In genomic region chr3:94064243-94064642, GRCh38 we compare ENCODE assay signal across 9 cellular contexts. TPM values are rescaled to one million over a fixed set of nuclear protein-coding genes. Genes with fewer than 3 reads are reported as not detected.
A peak's percentile ranks its signal among the peaks of the same experiment; 100 is the strongest.
DNase-seq lines count a peak whose midpoint lies in the region; ATAC-seq and TF ChIP-seq lines count a peak whose summit lies in the region.
"Had no signal": no experiment of that assay in that cellular context is flagged by ENCODE, and none has a peak within 500 bp of the region (broad histone marks: within the 10 kb centered on the region; RNA-seq: fewer than 3 reads in every experiment).

No MANE protein-coding gene starts in this region.

- POLR2A ChIA-PET in MCF 10A (lab: Yijun Ruan, JAX) = interaction anchor here (2.2 to 3.0 kb wide), 3 partner anchors 13 to 84 kb away, joined by 10 to 11 read pairs (median 11); partner anchors contain the start of gene ARL13B

- no peak for ATAC-seq in CD4-positive, CD25-positive, alpha-beta regulatory T cell (ENCODE audit: low read depth in 2 of 2)

- no peaks in the 10 kb centered on the region for H3K27me3 Mint-ChIP-seq in CD4-positive, CD25-positive, alpha-beta regulatory T cell
- H3K27me3 Mint-ChIP-seq in MCF 10A (ENCODE audit: insufficient read depth, unreplicated experiment) = no peaks in the 10 kb centered on the region
- no peaks in the 10 kb centered on the region for H3K27me3 Mint-ChIP-seq in nephron (ENCODE audit: low read depth)

- peak overlapping the region; percentile 99 to 100 (median 100) for H3K27ac Mint-ChIP-seq in CD4-positive, CD25-positive, alpha-beta regulatory T cell
- H3K27ac Mint-ChIP-seq in MCF 10A (ENCODE audit: low read depth, unreplicated experiment) = peak overlapping the region; percentile 99
- peak overlapping the region; percentile 100 for H3K27ac Mint-ChIP-seq in nephron

- CTCF ChIA-PET in MCF 10A (lab: Yijun Ruan, JAX) = interaction anchor here (0.7 to 1.0 kb wide), 2 partner anchors 61 to 65 kb away, joined by 3 to 4 read pairs; no protein-coding TSS in a partner anchor

- TF ChIP-seq CTCF in MCF 10A (IDR thresholded peaks at IDR 0.05; ENCODE audit: unreplicated experiment) = no peak
- TF ChIP-seq CTCF in nephron (IDR thresholded peaks at IDR 0.05; ENCODE audit: unreplicated experiment in 3 of 3) = no peak

- H3K4me1 Mint-ChIP-seq in CD4-positive, CD25-positive, alpha-beta regulatory T cell = peaks cover 43 to 76% (median 65%) of the 10 kb centered on the region in 4 donors
- peaks cover 17% of the 10 kb centered on the region for H3K4me1 Mint-ChIP-seq in MCF 10A (ENCODE audit: insufficient read depth, unreplicated experiment)
- peaks cover 37% of the 10 kb centered on the region for H3K4me1 Mint-ChIP-seq in nephron

- WGBS in HUES64 = 96% methylated on average over 4 of the region's 4 CpGs

- no TSS peak for BruUV-seq in MCF 10A (replicated peaks; lab: Mats Ljungman, UMichigan)

- H3K9me3 ChIP-seq in CD4-positive, CD25-positive, alpha-beta regulatory T cell (ENCODE audit: control insufficient read depth in 2 of 2, low read length in 2 of 2) = no peaks in the 10 kb centered on the region
- H3K9me3 ChIP-seq in HUES64 (ENCODE audit: insufficient read depth, low read depth, low read length) = no peaks in the 10 kb centered on the region

- H3K36me3 ChIP-seq in CD4-positive, CD25-positive, alpha-beta regulatory T cell (ENCODE audit: control insufficient read depth, insufficient read depth, low read length) = peaks cover 6% of the 10 kb centered on the region
- H3K36me3 ChIP-seq in HUES64 (ENCODE audit: insufficient read depth, low read length) = peaks cover 8% of the 10 kb centered on the region; the same call in 1 of the 2 replicates

- H3K27me3 ChIP-seq in CD4-positive, CD25-positive, alpha-beta regulatory T cell (ENCODE audit: control insufficient read depth, insufficient read depth, low read length) = no peaks in the 10 kb centered on the region
- H3K27me3 ChIP-seq in HUES64 (ENCODE audit: insufficient read depth, low read length) = no peaks in the 10 kb centered on the region

- peak overlapping the region; percentile 97 for H3K27ac ChIP-seq in CD4-positive, CD25-positive, alpha-beta regulatory T cell (ENCODE audit: insufficient read depth, low read length, poor library complexity, severe bottlenecking)
- no peak overlapping the region for H3K27ac ChIP-seq in HUES64 (ENCODE audit: low read depth, low read length)

- H3K9ac ChIP-seq in HUES64 (ENCODE audit: low read depth, low read length) = no peak overlapping the region

- H3K4me1 ChIP-seq in CD4-positive, CD25-positive, alpha-beta regulatory T cell (ENCODE audit: control insufficient read depth, insufficient read depth, low read length, poor library complexity, severe bottlenecking) = peaks cover 43% of the 10 kb centered on the region
- H3K4me1 ChIP-seq in HUES64 (ENCODE audit: insufficient read depth, low read length) = peaks cover 4% of the 10 kb centered on the region

- intact Hi-C loops in MCF 10A (cut with micrococcal nuclease) = loop anchor here (10.0 kb wide), 2 partner anchors 189 to 219 kb away; no protein-coding TSS in a partner anchor

- H3K4me3 Mint-ChIP-seq in CD4-positive, CD25-positive, alpha-beta regulatory T cell = peak overlapping the region; percentile 96 to 99 (median 99)
- H3K4me3 Mint-ChIP-seq in MCF 10A (ENCODE audit: unreplicated experiment) (peak overlapping the region; percentile 92), nephron (peak overlapping the region; percentile 98 to 99 (median 99))

- peak overlapping the region; percentile 96 for H3K4me3 ChIP-seq in CD4-positive, CD25-positive, alpha-beta regulatory T cell (ENCODE audit: low read depth, low read length)
- peak overlapping the region; percentile 94; the same call in 1 of the 2 replicates for H3K4me3 ChIP-seq in HUES64 (ENCODE audit: low read length)

- H3K36me3 Mint-ChIP-seq in CD4-positive, CD25-positive, alpha-beta regulatory T cell = peaks cover 44% of the 10 kb centered on the region
- H3K36me3 Mint-ChIP-seq in MCF 10A (ENCODE audit: insufficient read depth, unreplicated experiment) = peaks cover 20% of the 10 kb centered on the region
- peaks cover 37% of the 10 kb centered on the region for H3K36me3 Mint-ChIP-seq in nephron (ENCODE audit: low read depth)

- no peak for DNase-seq in CD4-positive, CD25-positive, alpha-beta regulatory T cell
- DNase-seq in MCF 10A (ENCODE audit: unreplicated experiment) = no peak
- no peak for DNase-seq in UCSD-AML1 (lab: John Stamatoyannopoulos, UW; ENCODE audit: unreplicated experiment)
- DNase-seq in pons (ENCODE audit: low spot score) = no peak
- no peak for DNase-seq in NOMO-1 treated with dmso at 0.1 percent for 144 hours (lab: John Stamatoyannopoulos, UW; ENCODE audit: unreplicated experiment)
- DNase-seq in kidney glomerular epithelial cell (lab: John Stamatoyannopoulos, UW) = no peak

- no peaks in the 10 kb centered on the region for H3K9me3 Mint-ChIP-seq in CD4-positive, CD25-positive, alpha-beta regulatory T cell
- H3K9me3 Mint-ChIP-seq in MCF 10A (ENCODE audit: unreplicated experiment) = peaks cover 10% of the 10 kb centered on the region
- H3K9me3 Mint-ChIP-seq in nephron = no peaks in the 10 kb centered on the region

RNA-seq across cellular contexts. Expression of gene NSUN3, which starts 1.4 kb away (rescaled TPM):
- 26.2 TPM for total RNA-seq in CD4-positive, CD25-positive, alpha-beta regulatory T cell
- polyA plus RNA-seq in CD4-positive, CD25-positive, alpha-beta regulatory T cell = 10 to 100 TPM in 3 of 4 donors, 1 to 10 TPM in 1; 9.8 to 12.3 (median 11.3) TPM
- polyA plus RNA-seq in HUES64 (2013, experiment 1 of 2) = 6.5 TPM
- 7.7 TPM for polyA plus RNA-seq in HUES64 (2013, experiment 2 of 2)
- total RNA-seq in MCF 10A (2022) = 10.6 and 13.0 TPM in 2 replicates

RNA-seq across cellular contexts. Expression of gene DHFR2, which starts 1.5 kb away (rescaled TPM):
- 2.9 TPM for total RNA-seq in CD4-positive, CD25-positive, alpha-beta regulatory T cell
- polyA plus RNA-seq in CD4-positive, CD25-positive, alpha-beta regulatory T cell = 1 to 10 TPM; 4.2 to 6.7 (median 4.9) TPM
- polyA plus RNA-seq in HUES64 (2013, experiment 1 of 2) = 2.4 TPM
- 3.2 TPM for polyA plus RNA-seq in HUES64 (2013, experiment 2 of 2)
- total RNA-seq in MCF 10A (2022) = 3.4 and 5.0 TPM in 2 replicates

RNA-seq across cellular contexts. Expression of gene STX19, which starts 35.8 kb away (rescaled TPM):
- not detected for total RNA-seq in CD4-positive, CD25-positive, alpha-beta regulatory T cell
- polyA plus RNA-seq in CD4-positive, CD25-positive, alpha-beta regulatory T cell = under 1 TPM in 1 of 4 donors, not detected in 3; 0.95 TPM
- not detected for polyA plus RNA-seq in HUES64 (2013, experiment 1 of 2)
- polyA plus RNA-seq in HUES64 (2013, experiment 2 of 2) = not detected
- 0.27 TPM in 1 of 2 replicates, not detected in the other for total RNA-seq in MCF 10A (2022)
- total RNA-seq: RPMI7951 had no signal
